8 cellular contexts compared by ENCODE assay signal in genomic region chr2:65669574-65669973, GRCh38.
"Had no signal": no experiment of that assay in that cellular context is flagged by ENCODE, and none has a peak within 500 bp of the region (broad histone marks: within the 10 kb centered on the region; RNA-seq: fewer than 3 reads in every experiment).

No MANE protein-coding gene starts in this region.

- H3K4me1 Mint-ChIP-seq: IgD-negative memory B cell had no signal

- DNase-seq: IMR-90, KBM-7, KG1 had no signal

- H3K36me3 Mint-ChIP-seq: IgD-negative memory B cell had no signal

- H3K4me3 Mint-ChIP-seq: IgD-negative memory B cell had no signal

- H3K27ac ChIP-seq: HL-60, KMS-11 had no signal

- H3K27ac Mint-ChIP-seq: IgD-negative memory B cell had no signal

- H3K4me2 ChIP-seq: KMS-11 had no signal

- ATAC-seq: HepG2 had no signal

- H3K9ac ChIP-seq: KMS-11 had no signal

- FAIRE-seq: HepG2, HTR-8/SVneo had no signal
